ENCODE assay signal across 8 cellular contexts in the genomic region with DNA sequence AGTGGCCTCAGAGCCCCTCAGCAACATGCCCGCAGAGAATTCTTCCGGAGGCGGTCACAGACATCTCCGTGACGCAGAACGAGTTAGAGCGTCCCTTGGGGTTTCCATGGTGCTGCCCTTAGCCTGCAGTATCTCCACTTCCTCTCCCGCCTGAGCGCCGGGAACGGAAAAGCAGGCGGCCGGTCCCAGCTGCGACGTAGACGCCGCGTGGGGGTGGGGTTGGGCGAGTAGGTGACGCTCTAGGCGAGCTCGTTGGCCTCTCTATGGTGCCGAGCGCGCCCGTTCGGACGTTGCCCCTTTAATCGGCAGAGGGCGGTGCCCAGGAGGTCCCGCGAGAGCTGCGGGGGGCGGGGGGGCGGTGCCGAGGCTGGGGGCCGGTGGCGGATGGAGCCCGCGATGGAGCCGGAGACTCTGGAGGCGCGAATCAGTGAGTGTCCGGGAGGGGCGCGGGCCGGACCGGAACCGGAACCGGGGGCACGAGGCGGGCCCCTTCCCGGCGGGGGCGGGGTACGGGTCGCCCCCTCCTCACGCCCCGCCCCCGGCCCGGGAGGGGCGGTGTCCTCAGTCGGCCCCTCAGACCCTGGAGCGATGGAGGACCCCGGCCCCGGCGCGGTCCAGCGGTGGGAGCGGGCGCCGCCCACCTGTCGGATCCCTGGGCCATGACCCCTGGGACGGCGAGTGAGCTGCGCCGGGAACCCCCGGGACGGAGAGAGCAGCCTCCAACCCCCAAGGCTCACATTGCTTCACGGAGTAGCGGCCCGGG. TPM values are rescaled to one million over a fixed set of nuclear protein-coding genes. Genes with fewer than 3 reads are reported as not detected.
DNase-seq lines count a peak whose midpoint lies in the region; ATAC-seq and TF ChIP-seq lines count a peak whose summit lies in the region.

A gene with protein sequence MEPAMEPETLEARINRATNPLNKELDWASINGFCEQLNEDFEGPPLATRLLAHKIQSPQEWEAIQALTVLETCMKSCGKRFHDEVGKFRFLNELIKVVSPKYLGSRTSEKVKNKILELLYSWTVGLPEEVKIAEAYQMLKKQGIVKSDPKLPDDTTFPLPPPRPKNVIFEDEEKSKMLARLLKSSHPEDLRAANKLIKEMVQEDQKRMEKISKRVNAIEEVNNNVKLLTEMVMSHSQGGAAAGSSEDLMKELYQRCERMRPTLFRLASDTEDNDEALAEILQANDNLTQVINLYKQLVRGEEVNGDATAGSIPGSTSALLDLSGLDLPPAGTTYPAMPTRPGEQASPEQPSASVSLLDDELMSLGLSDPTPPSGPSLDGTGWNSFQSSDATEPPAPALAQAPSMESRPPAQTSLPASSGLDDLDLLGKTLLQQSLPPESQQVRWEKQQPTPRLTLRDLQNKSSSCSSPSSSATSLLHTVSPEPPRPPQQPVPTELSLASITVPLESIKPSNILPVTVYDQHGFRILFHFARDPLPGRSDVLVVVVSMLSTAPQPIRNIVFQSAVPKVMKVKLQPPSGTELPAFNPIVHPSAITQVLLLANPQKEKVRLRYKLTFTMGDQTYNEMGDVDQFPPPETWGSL (plus strand): TSS at position 358 of the 763 bp plus-strand sequence. CDS start 27 bp downstream, at position 385.

- H3K27ac ChIP-seq in OCI-LY1 (ENCODE audit: low read depth, low read length, poor library complexity, severe bottlenecking) (peak within 1 kb of the TSS; percentile 92), mesodermal cell (ENCODE audit: low read depth, low read length, severe bottlenecking) (peak within 1 kb of the TSS; percentile 100)

- TF ChIP-seq CTCF in OCI-LY1 (IDR thresholded peaks at IDR 0.05; ENCODE audit: low read length) = no peak

- H3K4me3 ChIP-seq in OCI-LY1 (ENCODE audit: low read depth, low read length, poor library complexity, severe bottlenecking) (peak within 1 kb of the TSS; percentile 93), mesodermal cell (ENCODE audit: extremely low read depth, insufficient read depth, low read length, poor library complexity, severe bottlenecking) (peak within 1 kb of the TSS; percentile 86)

- DNase-seq in D341Med (ENCODE audit: low spot score) (peak; percentile 98), HuH-7 (ENCODE audit: low spot score) (peak; percentile 94)
- DNase-seq in activated CD8-positive, alpha-beta memory T cell treated with anti-CD3 and anti-CD28 coated beads, Interleukin-2, amount 50 U/mL, for 4 hours = peak; percentile 94
- DNase-seq in stimulated activated CD8-positive, alpha-beta memory T cell treated with anti-CD3 and anti-CD28 coated beads, Interleukin-15, amount 100 ng/mL, for 24 hours (ENCODE audit: low read depth) = peak; percentile 90

- no peaks in the 10 kb centered on the region for H3F3A ChIP-seq in OCI-LY1 (ENCODE audit: insufficient read depth, low read length)

- H3K9me2 ChIP-seq in OCI-LY1 (ENCODE audit: low read depth, low read length) = no peaks in the 10 kb centered on the region

- H3K27me3 ChIP-seq in OCI-LY1 (ENCODE audit: insufficient read depth, low read length) = no peaks in the 10 kb centered on the region

- WGBS in mesodermal cell (ENCODE audit: insufficient coverage in 2 of 2), 2 experiments = 0% methylated on average over 40 to 64 of the region's 82 CpGs

- H3K4me1 ChIP-seq in OCI-LY1 (ENCODE audit: insufficient read depth, low read length, severe bottlenecking) (peaks cover 31% of the 10 kb centered on the region), mesodermal cell (ENCODE audit: control insufficient read depth, insufficient read depth, low read length, poor library complexity, severe bottlenecking) (peaks cover 5% of the 10 kb centered on the region)

- H3K79me2 ChIP-seq in OCI-LY1 (ENCODE audit: insufficient read depth, low read length) = peaks cover 15% of the 10 kb centered on the region

- in situ Hi-C loops in endometrial microvascular endothelial cells (cut with HindIII; ENCODE audit: inconsistent ontology term, low pct_unique_long_range_greater_than_20kb, low sequenced_read_pairs) = no loop called here

- no peaks in the 10 kb centered on the region for H3K9me3 ChIP-seq in OCI-LY1 (ENCODE audit: low read length)
- no peaks in the 10 kb centered on the region for H3K9me3 ChIP-seq in mesodermal cell (ENCODE audit: control insufficient read depth, low read length)

- H3K36me3 ChIP-seq in OCI-LY1 (ENCODE audit: insufficient read depth, low read length) = peaks cover 12% of the 10 kb centered on the region; the same call in 1 of the 2 replicates
- peaks cover 13% of the 10 kb centered on the region for H3K36me3 ChIP-seq in mesodermal cell (ENCODE audit: control insufficient read depth, insufficient read depth, low read length)

- H2AFZ ChIP-seq in OCI-LY1 (ENCODE audit: low read length) = peak within 1 kb of the TSS; percentile 50

- H3K9ac ChIP-seq in OCI-LY1 (ENCODE audit: low read length) = peak within 1 kb of the TSS; percentile 100

- H4K20me1 ChIP-seq in OCI-LY1 (ENCODE audit: insufficient read depth, low read length) = no peaks in the 10 kb centered on the region

- ATAC-seq in GM21515 (IDR thresholded peaks at IDR 0.05; ENCODE audit: unreplicated experiment) = peak; percentile 73

- peak within 1 kb of the TSS; percentile 90 for H3K4me2 ChIP-seq in OCI-LY1 (ENCODE audit: low read length)

RNA-seq across cellular contexts. Expression of the gene that starts here (rescaled TPM):
- total RNA-seq in endometrial microvascular endothelial cells (ENCODE audit: inconsistent ontology term) = 64.9 TPM
- polyA plus RNA-seq in mesodermal cell (2013, experiment 1 of 2) = 54.8 TPM
- 44.0 TPM for polyA plus RNA-seq in mesodermal cell (2013, experiment 2 of 2)

Comparison
In these comparisons a context has a peak if more than half of its experiments do, and no peak if none do; other contexts are left out.
1. Peak in every context shown above with its lines: DNase-seq, ATAC-seq, H3K4me3 ChIP-seq and H3K27ac ChIP-seq.